ENCODE assay signal across 17 cellular contexts in the genomic region with DNA sequence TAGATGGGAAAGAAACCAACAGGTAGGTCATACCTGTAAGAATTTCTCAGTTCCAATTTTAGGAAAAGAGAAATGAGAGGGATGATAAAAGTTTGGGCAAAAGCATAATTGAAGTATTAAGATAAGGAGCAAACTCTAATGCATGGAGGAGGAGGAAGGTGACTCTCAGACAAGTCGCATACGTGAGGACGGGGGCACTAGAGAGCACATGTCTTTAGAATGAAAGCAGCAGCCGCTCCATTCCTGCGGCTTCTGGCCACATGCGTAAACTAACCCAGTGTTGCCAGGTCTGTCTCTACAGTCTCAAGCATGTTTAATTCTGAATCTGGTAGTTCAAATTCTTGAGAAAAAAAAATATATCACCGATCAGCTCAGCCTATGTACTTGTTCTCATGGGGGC.
DNase-seq lines count a peak whose midpoint lies in the region; ATAC-seq and TF ChIP-seq lines count a peak whose summit lies in the region.
"Had no signal": no experiment of that assay in that cellular context is flagged by ENCODE, and none has a peak within 500 bp of the region (broad histone marks: within the 10 kb centered on the region; RNA-seq: fewer than 3 reads in every experiment).

No MANE protein-coding gene starts in this region.

- H3K4me1 Mint-ChIP-seq in WTC11 (no peaks in the 10 kb centered on the region), endodermal cell (no peaks in the 10 kb centered on the region), mesothelial cell of epicardium (no peaks in the 10 kb centered on the region)
- peaks cover 0 to 10% of the 10 kb centered on the region in 2 donors for H3K4me1 Mint-ChIP-seq in effector memory CD8-positive, alpha-beta T cell (ENCODE audit: low read depth in 2 of 2)
- H3K4me1 Mint-ChIP-seq: CD4-positive, CD25-positive, alpha-beta regulatory T cell had no signal

- no peaks in the 10 kb centered on the region for H3K9me2 ChIP-seq in GM23248 (ENCODE audit: insufficient read depth)

- H3K4me1 ChIP-seq in endodermal cell (ENCODE audit: control insufficient read depth, insufficient read depth, low read length) (peaks cover 2% of the 10 kb centered on the region), GM23248 (ENCODE audit: insufficient read depth) (no peaks in the 10 kb centered on the region)
- H3K4me1 ChIP-seq: BLaER1, Caco-2 had no signal

- H3K27me3 Mint-ChIP-seq in WTC11 (ENCODE audit: low read depth) (no peaks in the 10 kb centered on the region; the same call in 1 of the 2 replicates), endodermal cell (ENCODE audit: insufficient read depth) (no peaks in the 10 kb centered on the region), mesothelial cell of epicardium (ENCODE audit: low read depth) (no peaks in the 10 kb centered on the region)
- H3K27me3 Mint-ChIP-seq in effector memory CD8-positive, alpha-beta T cell = no peaks in the 10 kb centered on the region
- H3K27me3 Mint-ChIP-seq: B cell had no signal

- peak; percentile 61 for ATAC-seq in WTC11
- no peak for ATAC-seq in effector memory CD8-positive, alpha-beta T cell (replicated peaks)
- ATAC-seq: CD8-positive, alpha-beta T cell; GM12878; HCT116 had no signal

- no peaks in the 10 kb centered on the region for H3K79me2 ChIP-seq in GM23248 (ENCODE audit: insufficient read depth)

- H4K20me1 ChIP-seq in GM23248 (ENCODE audit: insufficient read depth) = no peaks in the 10 kb centered on the region
- H4K20me1 ChIP-seq: BLaER1 had no signal

- CTCF ChIA-PET in WTC11 (lab: Charles Lee) = no interaction called here

- no peak for TF ChIP-seq CTCF in WTC11 (IDR thresholded peaks at IDR 0.05)
- peak; percentile 13 for TF ChIP-seq CTCF in endodermal cell (conservative IDR thresholded peaks at IDR 0.05)
- TF ChIP-seq CTCF in mesothelial cell of epicardium (IDR thresholded peaks at IDR 0.05; ENCODE audit: unreplicated experiment) = no peak

- H3K4me3 Mint-ChIP-seq in WTC11 (no peak overlapping the region), endodermal cell (no peak overlapping the region), mesothelial cell of epicardium (no peak overlapping the region)
- H3K4me3 Mint-ChIP-seq in effector memory CD8-positive, alpha-beta T cell = no peak overlapping the region
- H3K4me3 Mint-ChIP-seq: B cell; CD8-positive, alpha-beta T cell had no signal

- in situ Hi-C loops in GM23248 (cut with MboI) = no loop called here

- no peak overlapping the region for H3K27ac ChIP-seq in endodermal cell (ENCODE audit: low read depth, low read length)
- no peak overlapping the region for H3K27ac ChIP-seq in GM23248
- H3K27ac ChIP-seq: BLaER1, C4-2B had no signal

- H3K27ac Mint-ChIP-seq in WTC11 (no peak overlapping the region), endodermal cell (no peak overlapping the region), mesothelial cell of epicardium (no peak overlapping the region)
- no peak overlapping the region for H3K27ac Mint-ChIP-seq in effector memory CD8-positive, alpha-beta T cell
- H3K27ac Mint-ChIP-seq: B cell; CD8-positive, alpha-beta T cell had no signal

- H3K4me3 ChIP-seq in H7 (ENCODE audit: insufficient read depth, low read depth, low read length) (no peak overlapping the region), endodermal cell (ENCODE audit: low read length) (no peak overlapping the region), GM23248 (no peak overlapping the region)
- H3K4me3 ChIP-seq: BLaER1, GM12878 had no signal

- POLR2A ChIA-PET in WTC11 (lab: Charles Lee) = no interaction called here

- H3F3A ChIP-seq in GM23248 (ENCODE audit: insufficient read depth) = no peaks in the 10 kb centered on the region

- H2AFZ ChIP-seq in GM23248 = no peak overlapping the region

- DNase-seq in H7 (peak; percentile 23), WTC11 (ENCODE audit: low spot score) (no peak), endodermal cell (no peak), HCEC 1CT (no peak), GM23248 (no peak), mesothelial cell of epicardium (ENCODE audit: low spot score in 2 of 2, unreplicated experiment in 2 of 2) (no peak)
- DNase-seq in effector memory CD8-positive, alpha-beta T cell = no peak
- DNase-seq: Caco-2; CD4-positive, CD25-positive, alpha-beta regulatory T cell; CD8-positive, alpha-beta T cell; DMS153; DND-41 had no signal

- H3K9me3 Mint-ChIP-seq in WTC11 (peaks cover 26% of the 10 kb centered on the region), endodermal cell (peaks cover 14% of the 10 kb centered on the region), mesothelial cell of epicardium (peaks cover 11% of the 10 kb centered on the region)
- no peaks in the 10 kb centered on the region for H3K9me3 Mint-ChIP-seq in effector memory CD8-positive, alpha-beta T cell

- peaks cover 10% of the 10 kb centered on the region for H3K36me3 Mint-ChIP-seq in WTC11
- H3K36me3 Mint-ChIP-seq in endodermal cell (ENCODE audit: low read depth) = no peaks in the 10 kb centered on the region
- no peaks in the 10 kb centered on the region for H3K36me3 Mint-ChIP-seq in effector memory CD8-positive, alpha-beta T cell (ENCODE audit: insufficient read depth)
- H3K36me3 Mint-ChIP-seq in mesothelial cell of epicardium = no peaks in the 10 kb centered on the region
- H3K36me3 Mint-ChIP-seq: CD4-positive, CD25-positive, alpha-beta regulatory T cell; CD8-positive, alpha-beta T cell had no signal

- H3K9ac ChIP-seq in endodermal cell (ENCODE audit: extremely low read depth, low read length, poor library complexity, severe bottlenecking) (no peak overlapping the region), GM23248 (no peak overlapping the region)
- H3K9ac ChIP-seq: BLaER1 had no signal

- H3K4me2 ChIP-seq in GM23248 (ENCODE audit: unreplicated experiment) = no peak overlapping the region
- H3K4me2 ChIP-seq: BLaER1 had no signal

- H3K27me3 ChIP-seq in H7 (ENCODE audit: control insufficient read depth, insufficient read depth, low read length) (no peaks in the 10 kb centered on the region), endodermal cell (ENCODE audit: control insufficient read depth, insufficient read depth, low read length, poor library complexity, severe bottlenecking) (no peaks in the 10 kb centered on the region), GM23248 (replicated peaks; ENCODE audit: insufficient read depth) (no peaks in the 10 kb centered on the region)
- H3K27me3 ChIP-seq: BLaER1 had no signal

- no peaks in the 10 kb centered on the region for H3K36me3 ChIP-seq in H7 (replicated peaks; ENCODE audit: control insufficient read depth, insufficient read depth, low read length)
- no peaks in the 10 kb centered on the region for H3K36me3 ChIP-seq in endodermal cell (ENCODE audit: control insufficient read depth, insufficient read depth, low read length)
- no peaks in the 10 kb centered on the region for H3K36me3 ChIP-seq in GM23248 (ENCODE audit: low read depth)
- H3K36me3 ChIP-seq: BLaER1 had no signal

- H3K9me3 ChIP-seq in endodermal cell (ENCODE audit: control insufficient read depth, low read length) = no peaks in the 10 kb centered on the region
- no peaks in the 10 kb centered on the region for H3K9me3 ChIP-seq in GM23248 (ENCODE audit: low read depth)

- 89 to 90% methylated on average over 6 to 7 of the region's 7 CpGs for WGBS in endodermal cell (ENCODE audit: insufficient coverage in 1 of 2, insufficient read length in 1 of 2), 2 experiments
- 89 to 95% methylated on average over 7 of the region's 7 CpGs for WGBS in GM23248 (ENCODE audit: low coverage in 1 of 2, low lambda C conversion rate in 2 of 2, missing lambda C conversion rate in 2 of 2), 2 experiments

TF ChIP-seq in WTC11, 78 proteins besides CTCF, POLR2A, EP300 and RAD21:
- TF ChIP-seq NR3C1 (CRISPR knock-in tag; conservative IDR thresholded peaks at IDR 0.05; ENCODE audit: low read depth) (no peak), ATF1 (CRISPR knock-in tag; IDR thresholded peaks at IDR 0.05) (no peak), TP53 (CRISPR knock-in tag; IDR thresholded peaks at IDR 0.05) (no peak), NR2C2 (CRISPR knock-in tag; IDR thresholded peaks at IDR 0.05) (no peak)
- TF ChIP-seq, protein P1, sequence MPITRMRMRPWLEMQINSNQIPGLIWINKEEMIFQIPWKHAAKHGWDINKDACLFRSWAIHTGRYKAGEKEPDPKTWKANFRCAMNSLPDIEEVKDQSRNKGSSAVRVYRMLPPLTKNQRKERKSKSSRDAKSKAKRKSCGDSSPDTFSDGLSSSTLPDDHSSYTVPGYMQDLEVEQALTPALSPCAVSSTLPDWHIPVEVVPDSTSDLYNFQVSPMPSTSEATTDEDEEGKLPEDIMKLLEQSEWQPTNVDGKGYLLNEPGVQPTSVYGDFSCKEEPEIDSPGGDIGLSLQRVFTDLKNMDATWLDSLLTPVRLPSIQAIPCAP (CRISPR knock-in tag; IDR thresholded peaks at IDR 0.05) = no peak
- TF ChIP-seq, protein P2, sequence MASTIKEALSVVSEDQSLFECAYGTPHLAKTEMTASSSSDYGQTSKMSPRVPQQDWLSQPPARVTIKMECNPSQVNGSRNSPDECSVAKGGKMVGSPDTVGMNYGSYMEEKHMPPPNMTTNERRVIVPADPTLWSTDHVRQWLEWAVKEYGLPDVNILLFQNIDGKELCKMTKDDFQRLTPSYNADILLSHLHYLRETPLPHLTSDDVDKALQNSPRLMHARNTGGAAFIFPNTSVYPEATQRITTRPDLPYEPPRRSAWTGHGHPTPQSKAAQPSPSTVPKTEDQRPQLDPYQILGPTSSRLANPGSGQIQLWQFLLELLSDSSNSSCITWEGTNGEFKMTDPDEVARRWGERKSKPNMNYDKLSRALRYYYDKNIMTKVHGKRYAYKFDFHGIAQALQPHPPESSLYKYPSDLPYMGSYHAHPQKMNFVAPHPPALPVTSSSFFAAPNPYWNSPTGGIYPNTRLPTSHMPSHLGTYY (CRISPR knock-in tag; IDR thresholded peaks at IDR 0.05) = no peak
